In the genomic region with DNA sequence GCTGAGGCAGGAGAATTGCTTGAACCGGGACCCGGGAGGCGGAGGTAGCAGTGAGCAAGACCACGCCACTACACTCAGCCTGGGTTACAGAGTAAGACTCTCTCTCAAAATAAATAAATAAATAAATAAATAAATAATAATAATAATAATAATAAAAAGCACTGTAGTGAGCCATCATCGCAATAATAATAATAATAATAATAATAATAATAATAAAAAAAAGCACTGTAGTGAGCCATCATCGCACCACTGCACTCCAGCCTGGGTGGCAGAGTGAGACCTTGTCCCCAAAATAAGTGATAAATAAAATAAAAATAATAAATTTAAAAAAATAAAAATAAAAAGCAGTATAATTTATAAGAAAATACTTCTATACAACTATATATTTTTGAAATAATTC, we compare ENCODE assay signal across 21 cellular contexts. TPM values are rescaled to one million over a fixed set of nuclear protein-coding genes. Genes with fewer than 3 reads are reported as not detected.
DNase-seq lines count a peak whose midpoint lies in the region; ATAC-seq, FAIRE-seq and TF ChIP-seq lines count a peak whose summit lies in the region.
"Had no signal": no experiment of that assay in that cellular context is flagged by ENCODE, and none has a peak within 500 bp of the region (broad histone marks: within the 10 kb centered on the region; RNA-seq: fewer than 3 reads in every experiment).

No MANE protein-coding gene starts in this region.

- H3K4me1 ChIP-seq in RWPE2 (ENCODE audit: insufficient read depth, poor library complexity, severe bottlenecking) (peaks cover 51% of the 10 kb centered on the region), endothelial cell of umbilical vein (ENCODE audit: control insufficient read depth, extremely low read depth, insufficient read depth, low read length) (peaks cover 79% of the 10 kb centered on the region), small intestine (ENCODE audit: control insufficient read depth in 2 of 2, insufficient read depth in 1 of 2, low read depth in 1 of 2, low read length in 1 of 2) (no peaks in the 10 kb centered on the region)
- H3K4me1 ChIP-seq: BLaER1 had no signal

- H2AFZ ChIP-seq in endothelial cell of umbilical vein (ENCODE audit: low read depth, low read length) = no peak overlapping the region

- H3K9me1 ChIP-seq in endothelial cell of umbilical vein (replicated peaks; ENCODE audit: control insufficient read depth, extremely low read depth, insufficient read depth, low read length) = peaks cover 2% of the 10 kb centered on the region

- no peak for TF ChIP-seq CTCF in C4-2B (conservative IDR thresholded peaks at IDR 0.05)
- no peak for TF ChIP-seq CTCF in RWPE2 (IDR thresholded peaks at IDR 0.05; ENCODE audit: poor library complexity, severe bottlenecking)
- TF ChIP-seq CTCF in endothelial cell of umbilical vein (IDR thresholded peaks at IDR 0.05; ENCODE audit: extremely low read depth in 1 of 2, insufficient read depth in 1 of 2, low read depth in 1 of 2, low read length in 2 of 2) = no peak

- H3K36me3 ChIP-seq in RWPE2 (ENCODE audit: low read depth) = peaks cover 18% of the 10 kb centered on the region
- peaks cover 0 to 9% of the 10 kb centered on the region in 2 experiments for H3K36me3 ChIP-seq in endothelial cell of umbilical vein (ENCODE audit: control insufficient read depth in 2 of 2, extremely low read depth in 1 of 2, insufficient read depth in 2 of 2, low read length in 2 of 2)
- no peaks in the 10 kb centered on the region for H3K36me3 ChIP-seq in small intestine (ENCODE audit: control insufficient read depth in 2 of 2, insufficient read depth in 2 of 2, low read length in 2 of 2)

- WGBS in small intestine, 3 donors = 96 to 100% (median 98%) methylated on average over 6 of the region's 6 CpGs

- FAIRE-seq in endothelial cell of umbilical vein (lab: Jason Lieb, UNC) (no peak), small intestine (lab: Jason Lieb, UNC) (peak; percentile 33)
- FAIRE-seq: D721Med, GM12891, GM18507 had no signal

- H3K4me2 ChIP-seq in endothelial cell of umbilical vein (ENCODE audit: insufficient read depth, low read length) = no peak overlapping the region
- H3K4me2 ChIP-seq: BLaER1 had no signal

- no peak for TF ChIP-seq POLR2A in endothelial cell of umbilical vein (IDR thresholded peaks at IDR 0.05; ENCODE audit: low read depth, low read length)

- CTCF ChIA-PET in endothelial cell of umbilical vein (lab: Charles Lee) = no interaction called here

- POLR2A ChIA-PET in endothelial cell of umbilical vein (lab: Charles Lee) = no interaction called here

- no peak for ATAC-seq in RWPE2 (ENCODE audit: low read depth)
- no peak for ATAC-seq in GM19463 (IDR thresholded peaks at IDR 0.05; ENCODE audit: unreplicated experiment)
- no peak for ATAC-seq in GM19455 (IDR thresholded peaks at IDR 0.05; ENCODE audit: unreplicated experiment)
- no peak for ATAC-seq in HG02610 (IDR thresholded peaks at IDR 0.05; ENCODE audit: unreplicated experiment)

- no TSS peak for BruUV-seq in endothelial cell of umbilical vein (replicated peaks; lab: Mats Ljungman, UMichigan)

- H3K9me3 ChIP-seq in RWPE2 (ENCODE audit: severe bottlenecking) (no peaks in the 10 kb centered on the region), endothelial cell of umbilical vein (replicated peaks; ENCODE audit: control insufficient read depth, insufficient read depth, low read length) (no peaks in the 10 kb centered on the region), small intestine (ENCODE audit: control insufficient read depth, low read depth) (no peaks in the 10 kb centered on the region)
- H3K9me3 ChIP-seq: BLaER1 had no signal

- no peak overlapping the region for H3K9ac ChIP-seq in endothelial cell of umbilical vein (replicated peaks; ENCODE audit: extremely low read depth, insufficient read depth, low read length)
- H3K9ac ChIP-seq: BLaER1 had no signal

- H4K20me1 ChIP-seq in endothelial cell of umbilical vein (replicated peaks; ENCODE audit: control insufficient read depth, extremely low read depth, insufficient read depth, low read length) = peaks cover 25% of the 10 kb centered on the region

- dilution Hi-C loops in endothelial cell of umbilical vein (cut with MboI; ENCODE audit: extremely low pct_ligation_motif_present, low sequenced_read_pairs) = no loop called here

- DNase-seq in RWPE2 (ENCODE audit: low spot score) (no peak), endothelial cell of umbilical vein (ENCODE audit: low read depth, low spot score) (no peak), small intestine (no peak), DMS53 (lab: John Stamatoyannopoulos, UW) (no peak)
- DNase-seq: CD4-positive, alpha-beta T cell; CD8-positive, alpha-beta memory T cell; DMS 273 treated with DMSO at 0.1 percent for 48 hours; DMS79 treated with DMSO at 0.1 percent for 48 hours; GF-D8; GOT3; H7; HCEC 1CT had no signal

- H3K27ac ChIP-seq in C4-2B (peak overlapping the region; percentile 84), RWPE2 (ENCODE audit: poor library complexity, severe bottlenecking) (peak overlapping the region; percentile 37), endothelial cell of umbilical vein (ENCODE audit: insufficient read depth, low read depth, low read length) (peak overlapping the region; percentile 88), small intestine (ENCODE audit: low read depth in 1 of 2, low read length in 1 of 2) (no peak overlapping the region)
- H3K27ac ChIP-seq: 22Rv1, BLaER1 had no signal

- no peak overlapping the region for H3K4me3 ChIP-seq in RWPE2 (ENCODE audit: severe bottlenecking)
- H3K4me3 ChIP-seq in endothelial cell of umbilical vein (replicated peaks in 1 of 3; ENCODE audit: insufficient read depth in 1 of 3, low read depth in 1 of 3, low read length in 3 of 3) = no peak overlapping the region
- H3K4me3 ChIP-seq in small intestine (ENCODE audit: low read depth in 1 of 2, low read length in 2 of 2) = no peak overlapping the region
- H3K4me3 ChIP-seq: BLaER1 had no signal

- H3K79me2 ChIP-seq in endothelial cell of umbilical vein (ENCODE audit: control insufficient read depth, insufficient read depth, low read length) = peaks cover 93% of the 10 kb centered on the region

- intact Hi-C loops in endothelial cell of umbilical vein (cut with micrococcal nuclease) = loop anchor here (2.0 kb wide), 1 partner anchor 13 kb away; no protein-coding TSS in a partner anchor

- no peaks in the 10 kb centered on the region for H3K27me3 ChIP-seq in RWPE2 (ENCODE audit: insufficient read depth, poor library complexity, severe bottlenecking)
- H3K27me3 ChIP-seq in endothelial cell of umbilical vein (ENCODE audit: control insufficient read depth in 2 of 2, insufficient read depth in 2 of 2, low read length in 2 of 2) = no peaks in the 10 kb centered on the region
- no peaks in the 10 kb centered on the region for H3K27me3 ChIP-seq in small intestine (ENCODE audit: control insufficient read depth in 2 of 2, insufficient read depth in 2 of 2, low read length in 2 of 2)
- H3K27me3 ChIP-seq: BLaER1 had no signal

TF ChIP-seq in endothelial cell of umbilical vein, 7 proteins besides CTCF, POLR2A, EP300 and RAD21:
- TF ChIP-seq, protein P1, sequence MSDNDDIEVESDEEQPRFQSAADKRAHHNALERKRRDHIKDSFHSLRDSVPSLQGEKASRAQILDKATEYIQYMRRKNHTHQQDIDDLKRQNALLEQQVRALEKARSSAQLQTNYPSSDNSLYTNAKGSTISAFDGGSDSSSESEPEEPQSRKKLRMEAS (IDR thresholded peaks at IDR 0.05; ENCODE audit: insufficient read depth, insufficient read length) = no peak

RNA-seq across cellular contexts. Expression of gene SMURF2, which starts 40.3 kb away (rescaled TPM):
- 105 and 108 TPM in 2 replicates for total RNA-seq in endothelial cell of umbilical vein
- polyA plus RNA-seq in endothelial cell of umbilical vein (23.8 and 32.9 TPM in 2 replicates), small intestine (10 to 100 TPM in 1 of 3 donors, 1 to 10 TPM in 2; 8.0 to 20.1 (median 8.9) TPM)
- polyA plus RNA-seq in endothelial cell of umbilical vein (2011; cell fraction: cytosol; rRNA removed) = 39.6 and 40.3 TPM in 2 replicates
- polyA plus RNA-seq in endothelial cell of umbilical vein (2011; cell fraction: nucleus; rRNA removed) = 103 and 124 TPM in 2 replicates
- 124 and 143 TPM in 2 replicates for polyA plus RNA-seq in endothelial cell of umbilical vein (2012)
- polyA minus RNA-seq in endothelial cell of umbilical vein = 143 and 160 TPM in 2 replicates
- polyA minus RNA-seq in endothelial cell of umbilical vein (2011; cell fraction: cytosol; rRNA and poly(A)+ RNA removed) = 9.0 TPM
- 144 and 211 TPM in 2 replicates for polyA minus RNA-seq in endothelial cell of umbilical vein (2011; cell fraction: nucleus; rRNA and poly(A)+ RNA removed)

Comparison
In these comparisons a context has a peak if more than half of its experiments do, and no peak if none do; other contexts are left out.
1. H3K27ac ChIP-seq: peak in C4-2B (single experiment), RWPE2 (single experiment) and endothelial cell of umbilical vein (single experiment); none in small intestine (0 of 2).